In the genomic region with DNA sequence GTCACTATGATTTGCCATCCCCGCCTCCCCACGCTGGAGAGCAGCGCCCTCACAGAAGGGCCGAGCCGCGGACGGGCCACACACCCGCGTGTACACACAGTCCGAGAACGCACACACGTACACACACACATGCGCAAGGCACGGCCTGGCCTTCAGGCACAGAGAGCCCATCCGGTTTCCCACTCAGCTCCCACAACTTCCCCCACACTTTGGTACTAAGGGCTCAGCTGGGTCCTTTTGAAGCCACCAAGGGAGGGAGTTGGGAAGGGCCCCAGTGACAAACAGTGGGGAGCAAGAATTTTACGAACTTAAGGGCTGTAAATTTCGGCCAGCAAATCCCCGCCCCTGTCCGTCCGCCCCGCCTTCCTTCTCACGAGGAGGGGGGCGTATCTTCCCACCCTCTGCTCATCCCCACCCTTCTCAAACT, we compare ENCODE assay signal across 12 cellular contexts.
DNase-seq lines count a peak whose midpoint lies in the region; ATAC-seq and TF ChIP-seq lines count a peak whose summit lies in the region.
"Had no signal": no experiment of that assay in that cellular context is flagged by ENCODE, and none has a peak within 500 bp of the region (broad histone marks: within the 10 kb centered on the region; RNA-seq: fewer than 3 reads in every experiment).

No MANE protein-coding gene starts in this region.

- intact Hi-C loops in left cardiac atrium (cut with DNase I): no loop called here

- no peaks in the 10 kb centered on the region for H3K36me3 Mint-ChIP-seq in activated T-helper 17 cell treated with anti-CD3 and anti-CD28 coated beads, Interleukin-2, amount 50 U/mL, for 72 hours (ENCODE audit: low read depth)

- H3K27ac Mint-ChIP-seq in activated T-helper 17 cell treated with anti-CD3 and anti-CD28 coated beads, Interleukin-2, amount 50 U/mL, for 72 hours: no peak overlapping the region

- H3K4me3 Mint-ChIP-seq in activated T-helper 17 cell treated with anti-CD3 and anti-CD28 coated beads, Interleukin-2, amount 50 U/mL, for 72 hours: peak overlapping the region; percentile 57

- no peaks in the 10 kb centered on the region for H3K9me3 Mint-ChIP-seq in activated T-helper 17 cell treated with anti-CD3 and anti-CD28 coated beads, Interleukin-2, amount 50 U/mL, for 72 hours

- H3K9ac ChIP-seq in parathyroid adenoma: no peak overlapping the region

- no peak overlapping the region for H2AFZ ChIP-seq in parathyroid adenoma

- no peaks in the 10 kb centered on the region for H3K4me1 ChIP-seq in parathyroid adenoma
- no peaks in the 10 kb centered on the region for H3K4me1 ChIP-seq in SJCRH30

- TF ChIP-seq POLR2A in GM18505 (IDR thresholded peaks at IDR 0.05; ENCODE audit: borderline replicate concordance, extremely low read depth, insufficient read depth, insufficient read length): no peak

- H3K27ac ChIP-seq in parathyroid adenoma: no peak overlapping the region
- no peak overlapping the region for H3K27ac ChIP-seq in SJCRH30

- peaks cover 34% of the 10 kb centered on the region for H3K27me3 Mint-ChIP-seq in activated T-helper 17 cell treated with anti-CD3 and anti-CD28 coated beads, Interleukin-2, amount 50 U/mL, for 72 hours

- TF ChIP-seq CTCF in GM06990 (IDR thresholded peaks at IDR 0.05; ENCODE audit: insufficient read depth, low read length, poor library complexity, severe bottlenecking) (no peak), parathyroid adenoma (IDR thresholded peaks at IDR 0.05) (no peak)

- H3K4me2 ChIP-seq in parathyroid adenoma (ENCODE audit: low read length): peak overlapping the region; percentile 13

- DNase-seq in GM06990 (ENCODE audit: extremely low read depth, insufficient read length): peak; percentile 14
- DNase-seq in left cardiac atrium: peak; percentile 28
- DNase-seq in SJCRH30: no peak
- DNase-seq: activated CD4-positive, alpha-beta T cell treated with anti-CD3 and anti-CD28 coated beads, Interleukin-2, amount 50 U/mL, for 4 hours; GOT3; NCI-H510A treated with DMSO at 0.1 percent for 48 hours; stimulated activated CD4-positive, alpha-beta T cell treated with anti-CD3 and anti-CD28 coated beads, Interleukin-12 subunit alpha, Interleukin-12 subunit beta, amount 100 ng/mL, for 4 hours had no signal

- H3K27me3 ChIP-seq in GM06990 (replicated peaks; ENCODE audit: control insufficient read depth, insufficient read depth, low read length): no peaks in the 10 kb centered on the region; the same call in none of the 2 replicates
- H3K27me3 ChIP-seq in parathyroid adenoma (ENCODE audit: control insufficient read depth, insufficient read depth, low read length): no peaks in the 10 kb centered on the region
- H3K27me3 ChIP-seq in SJCRH30: peaks cover 37% of the 10 kb centered on the region

- H3K4me1 Mint-ChIP-seq in activated T-helper 17 cell treated with anti-CD3 and anti-CD28 coated beads, Interleukin-2, amount 50 U/mL, for 72 hours: no peaks in the 10 kb centered on the region

- H3K4me3 ChIP-seq in GM06990 (replicated peaks; ENCODE audit: low read depth, low read length) (0 out of 2 replicates have a peak overlapping the region, but pooled peaks have one; percentile 11), parathyroid adenoma (ENCODE audit: low read depth, low read length) (no peak overlapping the region), SJCRH30 (no peak overlapping the region)

- H3K79me2 ChIP-seq in parathyroid adenoma: no peaks in the 10 kb centered on the region

- H3K9me3 ChIP-seq in parathyroid adenoma (ENCODE audit: control insufficient read depth, low read length): no peaks in the 10 kb centered on the region
- H3K9me3 ChIP-seq in SJCRH30 (replicated peaks): no peaks in the 10 kb centered on the region

- H3K36me3 ChIP-seq in GM06990 (ENCODE audit: control insufficient read depth, insufficient read depth, low read length) (no peaks in the 10 kb centered on the region), parathyroid adenoma (ENCODE audit: control insufficient read depth, insufficient read depth, low read length) (no peaks in the 10 kb centered on the region), SJCRH30 (no peaks in the 10 kb centered on the region)

- no peak for ATAC-seq in activated T-helper 17 cell treated with anti-CD3 and anti-CD28 coated beads, Interleukin-2, amount 50 U/mL, for 72 hours (replicated peaks)
- ATAC-seq in left cardiac atrium (peak; percentile 6 to 71), GM18873 (IDR thresholded peaks at IDR 0.05; ENCODE audit: low FRiP score, unreplicated experiment) (no peak), GM18505 (IDR thresholded peaks at IDR 0.05; ENCODE audit: unreplicated experiment) (no peak), HG03439 (IDR thresholded peaks at IDR 0.05; ENCODE audit: unreplicated experiment) (no peak)

Comparison
In these comparisons a context has a peak if more than half of its experiments do, and no peak if none do; other contexts are left out.
1. DNase-seq: peak in GM06990 (single experiment) and left cardiac atrium (single experiment); none in SJCRH30 (0 of 2).
2. ATAC-seq: peak in left cardiac atrium (2 of 2); none in activated T-helper 17 cell treated with anti-CD3 and anti-CD28 coated beads, Interleukin-2, amount 50 U/mL, for 72 hours (single experiment), GM18873 (single experiment), GM18505 (single experiment) and HG03439 (single experiment).